12 cellular contexts compared by ENCODE assay signal in genomic region chr6:2792330-2792729, GRCh38. TPM values are rescaled to one million over a fixed set of nuclear protein-coding genes. Genes with fewer than 3 reads are reported as not detected.
DNase-seq lines count a peak whose midpoint lies in the region; ATAC-seq and TF ChIP-seq lines count a peak whose summit lies in the region.
"Had no signal": no experiment of that assay in that cellular context is flagged by ENCODE, and none has a peak within 500 bp of the region (broad histone marks: within the 10 kb centered on the region; RNA-seq: fewer than 3 reads in every experiment).

No MANE protein-coding gene starts in this region.

- DNase-seq in CD14-positive monocyte (ENCODE audit: low spot score): peak; percentile 78
- DNase-seq in NB4 (ENCODE audit: low read depth): peak; percentile 38
- peak; percentile 47 to 85 for DNase-seq in dermis microvascular lymphatic vessel endothelial cell (ENCODE audit: low read depth in 2 of 2)
- no peak for DNase-seq in neural crest cell (ENCODE audit: low read depth, low spot score)
- DNase-seq in SIG-M5 treated with dmso at 0.1 percent for 504 hours (lab: John Stamatoyannopoulos, UW; ENCODE audit: unreplicated experiment): no peak
- DNase-seq in activated CD8-positive, alpha-beta T cell treated with anti-CD3 and anti-CD28 coated beads, Interleukin-2, amount 10 ng/mL, durations not matched to agents 7 days and 5 days: no peak
- no peak for DNase-seq in ecto neural progenitor cell (ENCODE audit: low spot score)
- DNase-seq: activated CD4-positive, alpha-beta memory T cell treated with anti-CD3 and anti-CD28 coated beads for 36 hours; kidney; NCI-H1092; stimulated activated CD4-positive, alpha-beta T cell treated with anti-CD3 and anti-CD28 coated beads, Interleukin-4, amount 100 ng/mL, for 24 hours had no signal

- TF ChIP-seq CTCF in CD14-positive monocyte (IDR thresholded peaks at IDR 0.05) (no peak), NB4 (IDR thresholded peaks at IDR 0.05; ENCODE audit: low read depth, low read length) (no peak), neural crest cell (conservative IDR thresholded peaks at IDR 0.05) (no peak)

- H3K4me3 ChIP-seq in NB4 (ENCODE audit: low read depth, low read length): no peak overlapping the region

- no peak for ATAC-seq in activated CD8-positive, alpha-beta T cell treated with anti-CD3 and anti-CD28 coated beads, Interleukin-2, amount 10 ng/mL, durations not matched to agents 7 days and 5 days
- ATAC-seq in HG03135 (IDR thresholded peaks at IDR 0.05; ENCODE audit: unreplicated experiment): no peak

- H3K4me1 Mint-ChIP-seq in CD14-positive monocyte (peaks cover 61% of the 10 kb centered on the region), neural crest cell (peaks cover 8% of the 10 kb centered on the region)
- peaks cover 40% of the 10 kb centered on the region for H3K4me1 Mint-ChIP-seq in activated CD8-positive, alpha-beta T cell treated with anti-CD3 and anti-CD28 coated beads, Interleukin-2, amount 10 ng/mL, durations not matched to agents 7 days and 5 days (ENCODE audit: low read depth)

- POLR2A ChIA-PET in activated CD8-positive, alpha-beta T cell treated with anti-CD3 and anti-CD28 coated beads, Interleukin-2, amount 10 ng/mL, durations not matched to agents 7 days and 5 days (lab: Charles Lee): interaction anchor here (1.5 kb wide), 1 partner anchor 49 kb away, joined by 10 read pairs; the partner anchor contains the start of gene SERPINB1

- H3K27me3 Mint-ChIP-seq in CD14-positive monocyte (ENCODE audit: low read depth in 3 of 3) (peaks cover 0 to 4% (median 1%) of the 10 kb centered on the region in 3 donors), neural crest cell (ENCODE audit: low read depth) (no peaks in the 10 kb centered on the region)
- no peaks in the 10 kb centered on the region for H3K27me3 Mint-ChIP-seq in activated CD8-positive, alpha-beta T cell treated with anti-CD3 and anti-CD28 coated beads, Interleukin-2, amount 10 ng/mL, durations not matched to agents 7 days and 5 days (ENCODE audit: low read depth)
- H3K27me3 Mint-ChIP-seq: activated CD4-positive, alpha-beta memory T cell treated with anti-CD3 and anti-CD28 coated beads for 36 hours had no signal

- intact Hi-C loops in CD14-positive monocyte (cut with micrococcal nuclease): loop anchor here in 1 of 2 donors (5.0 kb wide), 2 partner anchors 45 to 140 kb away; no protein-coding TSS in a partner anchor

- H3K9me3 Mint-ChIP-seq in CD14-positive monocyte (peaks cover 0 to 5% (median 0%) of the 10 kb centered on the region in 7 donors), neural crest cell (no peaks in the 10 kb centered on the region)
- no peaks in the 10 kb centered on the region for H3K9me3 Mint-ChIP-seq in activated CD8-positive, alpha-beta T cell treated with anti-CD3 and anti-CD28 coated beads, Interleukin-2, amount 10 ng/mL, durations not matched to agents 7 days and 5 days (ENCODE audit: insufficient read depth)
- H3K9me3 Mint-ChIP-seq: activated CD4-positive, alpha-beta memory T cell treated with anti-CD3 and anti-CD28 coated beads for 36 hours had no signal

- CTCF ChIA-PET in activated CD8-positive, alpha-beta T cell treated with anti-CD3 and anti-CD28 coated beads, Interleukin-2, amount 10 ng/mL, durations not matched to agents 7 days and 5 days (lab: Charles Lee): interaction anchor here (1.1 to 2.7 kb wide), 21 partner anchors 9 to 261 kb away, joined by 3 to 79 read pairs (median 8); partner anchors contain the start of genes SERPINB1 and SERPINB6

- H3K27ac Mint-ChIP-seq in CD14-positive monocyte: peak overlapping the region; percentile 98 to 100 (median 99)
- peak overlapping the region; percentile 36 for H3K27ac Mint-ChIP-seq in neural crest cell (ENCODE audit: unreplicated experiment)
- no peak overlapping the region for H3K27ac Mint-ChIP-seq in activated CD8-positive, alpha-beta T cell treated with anti-CD3 and anti-CD28 coated beads, Interleukin-2, amount 10 ng/mL, durations not matched to agents 7 days and 5 days

- no peak overlapping the region for H3K4me3 Mint-ChIP-seq in CD14-positive monocyte
- no peak overlapping the region for H3K4me3 Mint-ChIP-seq in neural crest cell
- H3K4me3 Mint-ChIP-seq in activated CD8-positive, alpha-beta T cell treated with anti-CD3 and anti-CD28 coated beads, Interleukin-2, amount 10 ng/mL, durations not matched to agents 7 days and 5 days: no peak overlapping the region
- H3K4me3 Mint-ChIP-seq: activated CD4-positive, alpha-beta memory T cell treated with anti-CD3 and anti-CD28 coated beads for 36 hours had no signal

- no peak for TF ChIP-seq POLR2A in NB4 (IDR thresholded peaks at IDR 0.05; ENCODE audit: extremely low read depth, insufficient read length)

- H3K36me3 Mint-ChIP-seq in CD14-positive monocyte (peaks cover 13 to 19% of the 10 kb centered on the region in 2 donors), neural crest cell (ENCODE audit: low read depth) (peaks cover 6% of the 10 kb centered on the region)
- H3K36me3 Mint-ChIP-seq in activated CD8-positive, alpha-beta T cell treated with anti-CD3 and anti-CD28 coated beads, Interleukin-2, amount 10 ng/mL, durations not matched to agents 7 days and 5 days (ENCODE audit: low read depth): peaks cover 8% of the 10 kb centered on the region

RNA-seq across cellular contexts. Expression of gene WRNIP1, which starts 27.1 kb away (rescaled TPM):
- 10 to 100 TPM; 17.5 to 17.8 TPM for polyA plus RNA-seq in CD14-positive monocyte
- total RNA-seq in dermis microvascular lymphatic vessel endothelial cell: 43.3 and 49.1 TPM in 2 replicates
- total RNA-seq in neural crest cell: 44.5 and 46.2 TPM in 2 replicates
- total RNA-seq in activated CD8-positive, alpha-beta T cell treated with anti-CD3 and anti-CD28 coated beads, Interleukin-2, amount 10 ng/mL, durations not matched to agents 7 days and 5 days: 10 to 100 TPM; 48.2 to 49.6 TPM

RNA-seq across cellular contexts. Expression of gene MYLK4, which starts 41.6 kb away (rescaled TPM):
- under 1 TPM; 0.04 to 0.08 TPM for polyA plus RNA-seq in CD14-positive monocyte
- total RNA-seq in dermis microvascular lymphatic vessel endothelial cell: 0.39 and 0.51 TPM in 2 replicates
- 0.80 and 0.96 TPM in 2 replicates for total RNA-seq in neural crest cell
- under 1 TPM; 0.13 to 0.26 TPM for total RNA-seq in activated CD8-positive, alpha-beta T cell treated with anti-CD3 and anti-CD28 coated beads, Interleukin-2, amount 10 ng/mL, durations not matched to agents 7 days and 5 days

RNA-seq across cellular contexts. Expression of gene SERPINB1, which starts 49.3 kb away (rescaled TPM):
- 100 to 1,000 TPM; 306 to 307 TPM for polyA plus RNA-seq in CD14-positive monocyte
- total RNA-seq in dermis microvascular lymphatic vessel endothelial cell (18.3 and 36.3 TPM in 2 replicates), neural crest cell (7.2 and 8.2 TPM in 2 replicates)
- 10 to 100 TPM; 55.1 to 57.1 TPM for total RNA-seq in activated CD8-positive, alpha-beta T cell treated with anti-CD3 and anti-CD28 coated beads, Interleukin-2, amount 10 ng/mL, durations not matched to agents 7 days and 5 days

Comparison
In these comparisons a context has a peak if more than half of its experiments do, and no peak if none do; other contexts are left out.
1. DNase-seq: peak in CD14-positive monocyte (single experiment), NB4 (single experiment) and dermis microvascular lymphatic vessel endothelial cell (2 of 2); none in neural crest cell (single experiment), SIG-M5 treated with dmso at 0.1 percent for 504 hours (single experiment), activated CD8-positive, alpha-beta T cell treated with anti-CD3 and anti-CD28 coated beads, Interleukin-2, amount 10 ng/mL, durations not matched to agents 7 days and 5 days (single experiment) and ecto neural progenitor cell (single experiment).